21 cellular contexts compared by ENCODE assay signal in genomic region chr1:17904290-17904689, GRCh38.
"Had no signal": no experiment of that assay in that cellular context is flagged by ENCODE, and none has a peak within 500 bp of the region (broad histone marks: within the 10 kb centered on the region; RNA-seq: fewer than 3 reads in every experiment).

No MANE protein-coding gene starts in this region.

- FAIRE-seq: colon, frontal cortex, islet of Langerhans had no signal

- H3K4me3 ChIP-seq: breast epithelium, left lung, lower lobe of right lung, vagina had no signal

- H3K9me3 ChIP-seq: breast epithelium, left lung, lower lobe of right lung, vagina had no signal

- DNase-seq: activated CD4-positive, alpha-beta memory T cell treated with anti-CD3 and anti-CD28 coated beads, Interleukin-2, amount 10 ng/mL, durations not matched to agents 7 days and 5 days; activated CD4-positive, alpha-beta T cell treated with anti-CD3 and anti-CD28 coated beads, Interleukin-2, amount 10 ng/mL, durations not matched to agents 7 days and 5 days; activated CD4-positive, CD25-positive, alpha-beta regulatory T cell treated with anti-CD3 and anti-CD28 coated beads, Interleukin-2, amount 50 U/mL, for 72 hours; activated CD8-positive, alpha-beta memory T cell treated with anti-CD3 and anti-CD28 coated beads, Interleukin-2, amount 50 U/mL, for 48 hours; activated naive CD8-positive, alpha-beta T cell treated with anti-CD3 and anti-CD28 coated beads, Interleukin-2, amount 50 U/mL, for 24 hours; activated T-cell treated with anti-CD3 and anti-CD28 coated beads, Interleukin-2, amount 50 U/mL, for 24 hours; amygdala; dermis blood vessel endothelial cell; effector CD8-positive, alpha-beta T cell; left lung; lower lobe of right lung; mesenchymal stem cell; natural killer cell; retina; stimulated activated naive CD8-positive, alpha-beta T cell treated with anti-CD3 and anti-CD28 coated beads, Interleukin-15, Interleukin-2, amounts not matched to agents 100 U/mL and 50 U/mL, for 24 hours; T-helper 2 cell had no signal

- H3K27me3 ChIP-seq: vagina had no signal

- H3K4me1 ChIP-seq: breast epithelium, left lung, lower lobe of right lung, vagina had no signal

- ATAC-seq: activated naive CD8-positive, alpha-beta T cell treated with anti-CD3 and anti-CD28 coated beads, Interleukin-2, amount 50 U/mL, for 24 hours; left lung; lower lobe of right lung; natural killer cell; stimulated activated naive CD8-positive, alpha-beta T cell treated with anti-CD3 and anti-CD28 coated beads, Interleukin-15, Interleukin-2, amounts not matched to agents 100 U/mL and 50 U/mL, for 24 hours had no signal

- H3K36me3 ChIP-seq: breast epithelium, left lung, lower lobe of right lung, vagina had no signal

- H3K27ac ChIP-seq: left lung, lower lobe of right lung, vagina had no signal
